Comparison of ENCODE assay signal across 8 cellular contexts in genomic region chr4:143907811-143908210, GRCh38. TPM values are rescaled to one million over a fixed set of nuclear protein-coding genes. Genes with fewer than 3 reads are reported as not detected.
A peak's percentile ranks its signal among the peaks of the same experiment; 100 is the strongest.
DNase-seq lines count a peak whose midpoint lies in the region; ATAC-seq and TF ChIP-seq lines count a peak whose summit lies in the region.
"Not testable (repeated sequence)": the region's sequence is repeated elsewhere in the genome, so short reads cannot be mapped to it uniquely, and the experiment has no call there.

No MANE protein-coding gene starts in this region.

- TF ChIP-seq CTCF in cardiac fibroblast (IDR thresholded peaks at IDR 0.05; ENCODE audit: low read depth, low read length), result peak; percentile 24

- H3K27ac Mint-ChIP-seq in T-helper 17 cell; stimulated activated effector memory CD8-positive, alpha-beta T cell treated with anti-CD3 and anti-CD28 coated beads, Interleukin-12 subunit alpha, Interleukin-12 subunit beta, amount 100 ng/mL, for 72 hours: not testable (repeated sequence)

- H3K4me1 Mint-ChIP-seq in T-helper 17 cell; stimulated activated effector memory CD8-positive, alpha-beta T cell treated with anti-CD3 and anti-CD28 coated beads, Interleukin-12 subunit alpha, Interleukin-12 subunit beta, amount 100 ng/mL, for 72 hours: not testable (repeated sequence)

- H3K27me3 Mint-ChIP-seq in T-helper 17 cell, result peaks cover 17% of the 10 kb centered on the region

- H3K9me3 Mint-ChIP-seq in stimulated activated effector memory CD8-positive, alpha-beta T cell treated with anti-CD3 and anti-CD28 coated beads, Interleukin-12 subunit alpha, Interleukin-12 subunit beta, amount 100 ng/mL, for 72 hours, result not testable (repeated sequence)

- not testable (repeated sequence) for H3K9me3 ChIP-seq in T-helper 17 cell (ENCODE audit: control insufficient read depth, low read length, poor library complexity, severe bottlenecking)

- DNase-seq in DMS53 (lab: John Stamatoyannopoulos, UW) (peak; percentile 59), M059J (ENCODE audit: low read depth) (peak; percentile 5), cardiac fibroblast (ENCODE audit: low read depth in 2 of 2) (peak; percentile 21 to 33), kidney tubule cell (ENCODE audit: low spot score) (peak; percentile 30)
- not testable (repeated sequence) for DNase-seq in T-helper 17 cell; stimulated activated effector memory CD8-positive, alpha-beta T cell treated with anti-CD3 and anti-CD28 coated beads, Interleukin-12 subunit alpha, Interleukin-12 subunit beta, amount 100 ng/mL, for 72 hours (ENCODE audit: low spot score in 2 of 2)

- not testable (repeated sequence) for H3K4me3 Mint-ChIP-seq in T-helper 17 cell; stimulated activated effector memory CD8-positive, alpha-beta T cell treated with anti-CD3 and anti-CD28 coated beads, Interleukin-12 subunit alpha, Interleukin-12 subunit beta, amount 100 ng/mL, for 72 hours

- H3K4me3 ChIP-seq in cardiac fibroblast (replicated peaks in 1 of 2; ENCODE audit: low read depth in 2 of 2, low read length in 2 of 2), result not testable (repeated sequence)

- H3K36me3 Mint-ChIP-seq in T-helper 17 cell (ENCODE audit: low read depth); stimulated activated effector memory CD8-positive, alpha-beta T cell treated with anti-CD3 and anti-CD28 coated beads, Interleukin-12 subunit alpha, Interleukin-12 subunit beta, amount 100 ng/mL, for 72 hours: not testable (repeated sequence)

- ATAC-seq in GM19452 (IDR thresholded peaks at IDR 0.05; ENCODE audit: unreplicated experiment) (peak; percentile 57), HG02973 (IDR thresholded peaks at IDR 0.05; ENCODE audit: unreplicated experiment) (peak; percentile 74), T-helper 17 cell (peak; percentile 40)
- peak; percentile 65 for ATAC-seq in stimulated activated effector memory CD8-positive, alpha-beta T cell treated with anti-CD3 and anti-CD28 coated beads, Interleukin-12 subunit alpha, Interleukin-12 subunit beta, amount 100 ng/mL, for 72 hours

RNA-seq across cellular contexts. Expression of gene GYPE, which starts 2.5 kb away (rescaled TPM):
- not detected in 2 replicates for total RNA-seq in M059J (2014; rRNA removed; shearing (Covaris generic))
- total RNA-seq in T-helper 17 cell, result not detected
